ENCODE assay signal across 2 cellular contexts in the genomic region with DNA sequence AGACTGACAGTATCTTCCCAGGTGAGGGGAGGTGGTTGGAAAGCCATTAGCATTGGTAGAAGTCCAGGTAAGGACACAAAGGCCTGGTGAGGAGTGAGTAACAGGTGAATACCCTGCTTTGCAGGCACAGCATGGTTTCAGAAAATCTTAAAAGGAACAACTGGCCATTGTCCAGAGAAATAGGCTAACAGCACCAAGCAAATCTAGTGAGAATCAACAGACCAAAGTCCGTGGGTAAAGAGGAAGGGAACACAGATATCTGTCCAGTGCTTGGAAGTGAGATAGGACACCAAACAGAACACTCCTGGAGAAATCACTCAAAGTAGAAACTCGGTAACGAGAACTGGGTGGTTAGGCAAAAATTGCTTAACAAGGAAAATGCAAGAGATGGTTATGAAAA.
A peak's percentile ranks its signal among the peaks of the same experiment; 100 is the strongest.
TF ChIP-seq lines count a peak whose summit lies in the region.

No MANE protein-coding gene starts in this region.

TF ChIP-seq in H1, 55 proteins besides CTCF, POLR2A, EP300 and RAD21:
- no peak for TF ChIP-seq SAP30 (IDR thresholded peaks at IDR 0.05; ENCODE audit: insufficient read depth, insufficient replicate concordance, low read length)
- no peak for TF ChIP-seq E2F6 (IDR thresholded peaks at IDR 0.05)
- TF ChIP-seq SP2 (IDR thresholded peaks at IDR 0.05; ENCODE audit: low read length): no peak
- TF ChIP-seq JUND (IDR thresholded peaks at IDR 0.05; ENCODE audit: low read length): no peak
- no peak for TF ChIP-seq ZNF274 (IDR thresholded peaks at IDR 0.05; ENCODE audit: borderline replicate concordance, extremely low read depth, low read length)
- TF ChIP-seq, protein P1, sequence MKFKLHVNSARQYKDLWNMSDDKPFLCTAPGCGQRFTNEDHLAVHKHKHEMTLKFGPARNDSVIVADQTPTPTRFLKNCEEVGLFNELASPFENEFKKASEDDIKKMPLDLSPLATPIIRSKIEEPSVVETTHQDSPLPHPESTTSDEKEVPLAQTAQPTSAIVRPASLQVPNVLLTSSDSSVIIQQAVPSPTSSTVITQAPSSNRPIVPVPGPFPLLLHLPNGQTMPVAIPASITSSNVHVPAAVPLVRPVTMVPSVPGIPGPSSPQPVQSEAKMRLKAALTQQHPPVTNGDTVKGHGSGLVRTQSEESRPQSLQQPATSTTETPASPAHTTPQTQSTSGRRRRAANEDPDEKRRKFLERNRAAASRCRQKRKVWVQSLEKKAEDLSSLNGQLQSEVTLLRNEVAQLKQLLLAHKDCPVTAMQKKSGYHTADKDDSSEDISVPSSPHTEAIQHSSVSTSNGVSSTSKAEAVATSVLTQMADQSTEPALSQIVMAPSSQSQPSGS (IDR thresholded peaks at IDR 0.05; ENCODE audit: low read length): no peak

TF ChIP-seq in HepG2, 621 proteins besides CTCF, POLR2A, EP300 and RAD21:
- TF ChIP-seq BCL6 (CRISPR knock-in tag; IDR thresholded peaks at IDR 0.05) (peak; percentile 58; the same call in 1 of the 2 replicates), GATAD2A (CRISPR knock-in tag; IDR thresholded peaks at IDR 0.05) (peak; percentile 55), SOX13 (IDR thresholded peaks at IDR 0.05) (no peak), SOX13 (CRISPR knock-in tag; conservative IDR thresholded peaks at IDR 0.05 in 1 of 2, IDR thresholded peaks at IDR 0.05 in 1 of 2) (peak in 1 of 2 experiments; percentile 66; a peak in 2 of 4 replicates), ZNF644 (CRISPR knock-in tag; IDR thresholded peaks at IDR 0.05; ENCODE audit: low read depth) (peak; percentile 20; the same call in 1 of the 2 replicates), KAT7 (CRISPR knock-in tag; IDR thresholded peaks at IDR 0.05; ENCODE audit: borderline replicate concordance) (no peak), HNF4A (CRISPR knock-in tag; IDR thresholded peaks at IDR 0.05) (peak; percentile 77), ARID5B (CRISPR knock-in tag; IDR thresholded peaks at IDR 0.05) (peak; percentile 55), SOX6 (IDR thresholded peaks at IDR 0.05) (no peak), SOX6 (CRISPR knock-in tag; IDR thresholded peaks at IDR 0.05) (peak; percentile 39; the same call in 1 of the 2 replicates), DDIT3 (CRISPR knock-in tag; IDR thresholded peaks at IDR 0.05) (no peak), SPEN (CRISPR knock-in tag; IDR thresholded peaks at IDR 0.05; ENCODE audit: low read depth) (peak; percentile 45; the same call in 1 of the 2 replicates), ZEB1 (IDR thresholded peaks at IDR 0.05; ENCODE audit: insufficient replicate concordance, low read depth) (peak; percentile 48), PHF21A (CRISPR knock-in tag; IDR thresholded peaks at IDR 0.05) (0 out of 2 replicates have a peak, but pooled peaks have one; percentile 48), HMG20A (CRISPR knock-in tag; IDR thresholded peaks at IDR 0.05; ENCODE audit: borderline replicate concordance) (peak; percentile 51; the same call in 1 of the 2 replicates), HMGA1 (CRISPR knock-in tag; conservative IDR thresholded peaks at IDR 0.05) (no peak), HNF4G (IDR thresholded peaks at IDR 0.05; ENCODE audit: borderline replicate concordance, low read depth, low read length) (0 out of 2 replicates have a peak, but pooled peaks have one; percentile 18), HNF4G (CRISPR knock-in tag; IDR thresholded peaks at IDR 0.05; ENCODE audit: borderline replicate concordance, low read depth) (no peak), SOX5 (CRISPR knock-in tag; IDR thresholded peaks at IDR 0.05; ENCODE audit: borderline replicate concordance) (peak; percentile 53; the same call in 1 of the 2 replicates), ZFP36L1 (CRISPR knock-in tag; IDR thresholded peaks at IDR 0.05) (no peak), ZNF7 (CRISPR knock-in tag; IDR thresholded peaks at IDR 0.05) (peak; percentile 81; the same call in 1 of the 2 replicates), BHLHE40 (IDR thresholded peaks at IDR 0.05; ENCODE audit: low read length) (no peak), FOXA3 (CRISPR knock-in tag; IDR thresholded peaks at IDR 0.05) (peak; percentile 19; the same call in 1 of the 2 replicates), PAXIP1 (CRISPR knock-in tag; conservative IDR thresholded peaks at IDR 0.05) (peak; percentile 52)
- TF ChIP-seq, protein P2, sequence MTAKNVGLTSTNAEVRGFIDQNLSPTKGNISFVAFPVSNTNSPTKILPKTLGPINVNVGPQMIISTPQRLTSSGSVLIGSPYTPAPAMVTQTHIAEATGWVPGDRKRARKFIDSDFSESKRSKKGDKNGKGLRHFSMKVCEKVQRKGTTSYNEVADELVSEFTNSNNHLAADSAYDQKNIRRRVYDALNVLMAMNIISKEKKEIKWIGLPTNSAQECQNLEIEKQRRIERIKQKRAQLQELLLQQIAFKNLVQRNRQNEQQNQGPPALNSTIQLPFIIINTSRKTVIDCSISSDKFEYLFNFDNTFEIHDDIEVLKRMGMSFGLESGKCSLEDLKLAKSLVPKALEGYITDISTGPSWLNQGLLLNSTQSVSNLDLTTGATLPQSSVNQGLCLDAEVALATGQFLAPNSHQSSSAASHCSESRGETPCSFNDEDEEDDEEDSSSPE (CRISPR knock-in tag; IDR thresholded peaks at IDR 0.05): no peak
- TF ChIP-seq, protein P3, sequence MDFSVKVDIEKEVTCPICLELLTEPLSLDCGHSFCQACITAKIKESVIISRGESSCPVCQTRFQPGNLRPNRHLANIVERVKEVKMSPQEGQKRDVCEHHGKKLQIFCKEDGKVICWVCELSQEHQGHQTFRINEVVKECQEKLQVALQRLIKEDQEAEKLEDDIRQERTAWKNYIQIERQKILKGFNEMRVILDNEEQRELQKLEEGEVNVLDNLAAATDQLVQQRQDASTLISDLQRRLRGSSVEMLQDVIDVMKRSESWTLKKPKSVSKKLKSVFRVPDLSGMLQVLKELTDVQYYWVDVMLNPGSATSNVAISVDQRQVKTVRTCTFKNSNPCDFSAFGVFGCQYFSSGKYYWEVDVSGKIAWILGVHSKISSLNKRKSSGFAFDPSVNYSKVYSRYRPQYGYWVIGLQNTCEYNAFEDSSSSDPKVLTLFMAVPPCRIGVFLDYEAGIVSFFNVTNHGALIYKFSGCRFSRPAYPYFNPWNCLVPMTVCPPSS (IDR thresholded peaks at IDR 0.05): no peak
